Comparison of ENCODE assay signal across 29 cellular contexts in genomic region chr6:131574686-131575085, GRCh38. TPM values are rescaled to one million over a fixed set of nuclear protein-coding genes. Genes with fewer than 3 reads are reported as not detected.
"Had no signal": no experiment of that assay in that cellular context is flagged by ENCODE, and none has a peak within 500 bp of the region (broad histone marks: within the 10 kb centered on the region; RNA-seq: fewer than 3 reads in every experiment).

No MANE protein-coding gene starts in this region.

- H2AFZ ChIP-seq: neural progenitor cell had no signal

- H3K4me2 ChIP-seq: neural progenitor cell had no signal

- H3K27ac ChIP-seq: colonic mucosa, epithelial cell of prostate, gastrocnemius medialis, neural progenitor cell, right atrium auricular region, sigmoid colon, testis, tibial artery had no signal

- FAIRE-seq: keratinocyte had no signal

- H3K4me1 ChIP-seq: colonic mucosa, gastrocnemius medialis, neural progenitor cell, prostate gland, right atrium auricular region, sigmoid colon, testis, tibial artery had no signal

- H3K9me3 ChIP-seq: colonic mucosa, gastrocnemius medialis, prostate gland, right atrium auricular region, sigmoid colon, testis, tibial artery had no signal

- H3K9me3 Mint-ChIP-seq: dendritic cell treated with granulocyte-macrophage colony-stimulating factor and Interleukin-4, amounts not matched to agents 40 ng/mL and 50 ng/mL, for 4 days; endodermal cell; naive thymus-derived CD4-positive, alpha-beta T cell; nephron; neural progenitor cell; stimulated activated memory B cell treated with anti-CD40 and anti-IgM and Interleukin-4, amounts not matched to agents 10 μg/mL and 1 μg/mL and 100 μg/mL, for 72 hours; type B pancreatic cell had no signal

- DNase-seq: colonic mucosa; effector CD8-positive, alpha-beta T cell; endodermal cell; foreskin fibroblast; gastrocnemius medialis; head of caudate nucleus; mammary epithelial cell; mesendoderm; midbrain; naive thymus-derived CD4-positive, alpha-beta T cell; nucleus accumbens; sigmoid colon; stimulated activated CD4-positive, alpha-beta T cell treated with anti-CD3 and anti-CD28 coated beads, Interleukin-4, amount 100 ng/mL, for 4 hours; stimulated activated naive CD8-positive, alpha-beta T cell treated with anti-CD3 and anti-CD28 coated beads, Interleukin-15, Interleukin-2, amounts not matched to agents 100 U/mL and 50 U/mL, for 24 hours; substantia nigra; testis; tibial artery had no signal

- H3K4me3 ChIP-seq: colonic mucosa, gastrocnemius medialis, neural progenitor cell, prostate gland, right atrium auricular region, sigmoid colon, testis, tibial artery had no signal

- ATAC-seq: esophagus mucosa; gastrocnemius medialis; naive thymus-derived CD4-positive, alpha-beta T cell; stimulated activated memory B cell treated with anti-CD40 and anti-IgM and Interleukin-4, amounts not matched to agents 10 μg/mL and 1 μg/mL and 100 μg/mL, for 72 hours; stimulated activated naive CD8-positive, alpha-beta T cell treated with anti-CD3 and anti-CD28 coated beads, Interleukin-15, Interleukin-2, amounts not matched to agents 100 U/mL and 50 U/mL, for 24 hours had no signal

- H3K27me3 Mint-ChIP-seq: dendritic cell treated with granulocyte-macrophage colony-stimulating factor and Interleukin-4, amounts not matched to agents 40 ng/mL and 50 ng/mL, for 4 days; naive thymus-derived CD4-positive, alpha-beta T cell; stimulated activated memory B cell treated with anti-CD40 and anti-IgM and Interleukin-4, amounts not matched to agents 10 μg/mL and 1 μg/mL and 100 μg/mL, for 72 hours; type B pancreatic cell had no signal

- H3K4me3 Mint-ChIP-seq: dendritic cell treated with granulocyte-macrophage colony-stimulating factor and Interleukin-4, amounts not matched to agents 40 ng/mL and 50 ng/mL, for 4 days; endodermal cell; naive thymus-derived CD4-positive, alpha-beta T cell; nephron; neural progenitor cell; stimulated activated memory B cell treated with anti-CD40 and anti-IgM and Interleukin-4, amounts not matched to agents 10 μg/mL and 1 μg/mL and 100 μg/mL, for 72 hours; type B pancreatic cell had no signal

- H3K9ac ChIP-seq: neural progenitor cell had no signal

- H3K27ac Mint-ChIP-seq: dendritic cell treated with granulocyte-macrophage colony-stimulating factor and Interleukin-4, amounts not matched to agents 40 ng/mL and 50 ng/mL, for 4 days; endodermal cell; neural progenitor cell; stimulated activated memory B cell treated with anti-CD40 and anti-IgM and Interleukin-4, amounts not matched to agents 10 μg/mL and 1 μg/mL and 100 μg/mL, for 72 hours; type B pancreatic cell had no signal

- H3K36me3 ChIP-seq: colonic mucosa, neural progenitor cell, prostate gland had no signal

- H3K27me3 ChIP-seq: colonic mucosa, gastrocnemius medialis, neural progenitor cell, right atrium auricular region, sigmoid colon, testis, tibial artery had no signal

- H3K4me1 Mint-ChIP-seq: nephron; neural progenitor cell; stimulated activated memory B cell treated with anti-CD40 and anti-IgM and Interleukin-4, amounts not matched to agents 10 μg/mL and 1 μg/mL and 100 μg/mL, for 72 hours had no signal

RNA-seq across cellular contexts. Expression of gene ARG1, which starts 1.7 kb away (rescaled TPM):
- total RNA-seq: endodermal cell; esophagus mucosa; glomerular endothelial cell; mammary epithelial cell; naive thymus-derived CD4-positive, alpha-beta T cell; osteocyte; testis had no signal
- polyA plus RNA-seq: mammary epithelial cell; naive thymus-derived CD4-positive, alpha-beta T cell had no signal
